12 cellular contexts compared by ENCODE assay signal in genomic region chr4:190107766-190108485, GRCh38. TPM values are rescaled to one million over a fixed set of nuclear protein-coding genes. Genes with fewer than 3 reads are reported as not detected.
A peak's percentile ranks its signal among the peaks of the same experiment; 100 is the strongest.
DNase-seq lines count a peak whose midpoint lies in the region; ATAC-seq and TF ChIP-seq lines count a peak whose summit lies in the region.
"Not testable (repeated sequence)": the region's sequence is repeated elsewhere in the genome, so short reads cannot be mapped to it uniquely, and the experiment has no call there.
"Had no signal": no experiment of that assay in that cellular context is flagged by ENCODE, and none has a peak within 500 bp of the region (broad histone marks: within the 10 kb centered on the region; RNA-seq: fewer than 3 reads in every experiment).

No MANE protein-coding gene starts in this region.

- not testable (repeated sequence) for H2AK5ac ChIP-seq in H9 (ENCODE audit: insufficient read length, low read length)

- H2BK5ac ChIP-seq in H9 (ENCODE audit: insufficient read length, low read length): not testable (repeated sequence)

- TF ChIP-seq EP300 in sigmoid colon (IDR thresholded peaks at IDR 0.05): not testable (repeated sequence)

- H3K9me3 ChIP-seq in H9 (ENCODE audit: control insufficient read depth, low read depth, low read length) (peaks cover 73% of the 10 kb centered on the region), mammary epithelial cell (replicated peaks; ENCODE audit: insufficient read depth, low read length) (peaks cover 45% of the 10 kb centered on the region)
- not testable (repeated sequence) for H3K9me3 ChIP-seq in sigmoid colon, testis

- H3K4me1 ChIP-seq in H9 (ENCODE audit: insufficient read depth, low read length); mammary epithelial cell (ENCODE audit: insufficient read depth, low read length); sigmoid colon; testis: not testable (repeated sequence)

- H4K20me1 ChIP-seq in H9 (ENCODE audit: control insufficient read depth, insufficient read depth, insufficient read length); mammary epithelial cell (ENCODE audit: insufficient read depth, low read length): not testable (repeated sequence)

- DNase-seq in H9: peak; percentile 15
- DNase-seq in SK-N-DZ (ENCODE audit: low spot score): peak; percentile 29
- peak; percentile 5 for DNase-seq in mammary epithelial cell
- peak; percentile 4 for DNase-seq in medulla oblongata (ENCODE audit: extremely low spot score)
- peak; percentile 59 for DNase-seq in sigmoid colon
- DNase-seq in testis: peak; percentile 13

- H3K23ac ChIP-seq in H9 (ENCODE audit: insufficient read length, low read depth, low read length): not testable (repeated sequence)

- not testable (repeated sequence) for H4K5ac ChIP-seq in H9 (ENCODE audit: insufficient read length, low read depth, low read length)

- H3K4me3 Mint-ChIP-seq in H9: not testable (repeated sequence)

- H3K23me2 ChIP-seq in H9 (ENCODE audit: insufficient read length, low read depth, low read length, poor library complexity, severe bottlenecking): not testable (repeated sequence)

- H3K27ac ChIP-seq in H9 (ENCODE audit: insufficient read length, low read depth, low read length); mammary epithelial cell (ENCODE audit: insufficient read depth, low read depth, low read length); sigmoid colon; testis: not testable (repeated sequence)

- not testable (repeated sequence) for TF ChIP-seq POLR2A in sigmoid colon (IDR thresholded peaks at IDR 0.05); testis (IDR thresholded peaks at IDR 0.05)

- H3K79me1 ChIP-seq in H9 (ENCODE audit: insufficient read depth, low read depth, low read length, poor library complexity, severe bottlenecking): not testable (repeated sequence)

- H3K4ac ChIP-seq in H9 (ENCODE audit: low read depth, low read length): not testable (repeated sequence)

- in situ Hi-C loops in mammary epithelial cell (cut with MboI; ENCODE audit: low sequenced_read_pairs in 2 of 2): not testable (repeated sequence)

- H3K9ac ChIP-seq in H9 (ENCODE audit: extremely low read depth, insufficient read length, low read length); mammary epithelial cell (ENCODE audit: insufficient read depth, low read length): not testable (repeated sequence)

- not testable (repeated sequence) for H3K79me2 ChIP-seq in H9 (ENCODE audit: insufficient read depth, low read length); mammary epithelial cell (ENCODE audit: insufficient read depth, low read length)

- not testable (repeated sequence) for H3K4me2 ChIP-seq in H9 (ENCODE audit: insufficient read depth, insufficient read length, low read length); mammary epithelial cell (ENCODE audit: insufficient read depth, low read depth, low read length)

- not testable (repeated sequence) for H3T11ph ChIP-seq in H9 (ENCODE audit: low read length)

- not testable (repeated sequence) for H3K27me3 Mint-ChIP-seq in H9 (ENCODE audit: low read depth)

- not testable (repeated sequence) for H4K8ac ChIP-seq in H9 (replicated peaks; ENCODE audit: insufficient read length, low read depth, low read length)

- ATAC-seq in esophagus mucosa: peak; percentile 53

- H2BK15ac ChIP-seq in H9 (ENCODE audit: low read depth, low read length): not testable (repeated sequence)

- H3K4me3 ChIP-seq in mammary epithelial cell (replicated peaks in 1 of 3; ENCODE audit: insufficient read depth in 1 of 3, low read depth in 2 of 3, low read length in 3 of 3); sigmoid colon; testis: not testable (repeated sequence)

- H3K27me3 ChIP-seq in H9 (ENCODE audit: insufficient read depth, low read length); mammary epithelial cell (ENCODE audit: insufficient read depth, low read length); testis: not testable (repeated sequence)
- H3K27me3 ChIP-seq in sigmoid colon: peaks cover 0 to 15% (median 3%) of the 10 kb centered on the region in 3 donors

- CTCF ChIA-PET in mammary epithelial cell (lab: Charles Lee; ENCODE audit: low non-redundant PET): not testable (repeated sequence)

- H3K56ac ChIP-seq in H9 (ENCODE audit: insufficient read length, low read depth, low read length): not testable (repeated sequence)

- intact Hi-C loops in mammary epithelial cell (cut with micrococcal nuclease); sigmoid colon (cut with DNase I); testis (cut with DNase I; ENCODE audit: low total_unique reads): not testable (repeated sequence)

- not testable (repeated sequence) for H3K4me1 Mint-ChIP-seq in H9

- not testable (repeated sequence) for H3K14ac ChIP-seq in H9 (ENCODE audit: insufficient read depth, low read length)

- not testable (repeated sequence) for H2BK12ac ChIP-seq in H9 (ENCODE audit: insufficient read length, low read depth, low read length)

- H2AFZ ChIP-seq in H9 (ENCODE audit: low read length); mammary epithelial cell (ENCODE audit: low read depth, low read length): not testable (repeated sequence)

- dilution Hi-C loops in mammary epithelial cell (cut with HindIII; ENCODE audit: low sequenced_read_pairs): not testable (repeated sequence)

- not testable (repeated sequence) for H3K36me3 Mint-ChIP-seq in H9 (ENCODE audit: insufficient read depth in 1 of 3, low read depth in 3 of 3)

- not testable (repeated sequence) for H2BK120ac ChIP-seq in H9 (ENCODE audit: low read depth, low read length, poor library complexity, severe bottlenecking)

- BruUV-seq in mammary epithelial cell (replicated peaks; lab: Mats Ljungman, UMichigan): not testable (repeated sequence)

- TF ChIP-seq CTCF in H9 (conservative IDR thresholded peaks at IDR 0.05); mammary epithelial cell (conservative IDR thresholded peaks at IDR 0.05 in 1 of 2, IDR thresholded peaks at IDR 0.05 in 1 of 2; ENCODE audit: extremely low read depth in 1 of 2, insufficient read depth in 1 of 2, low read depth in 1 of 2, low read length in 2 of 2); sigmoid colon (IDR thresholded peaks at IDR 0.05); testis (IDR thresholded peaks at IDR 0.05): not testable (repeated sequence)

- H4K91ac ChIP-seq in H9 (ENCODE audit: insufficient read length, low read depth, low read length): not testable (repeated sequence)

- no CpG with 5 or more reads among the region's 2 CpGs for WGBS in H9 (ENCODE audit: extremely low coverage, insufficient read length, low lambda C conversion rate)
- WGBS in mammary epithelial cell (ENCODE audit: low coverage, missing lambda C conversion rate): 37% methylated on average over 2 of the region's 2 CpGs
- 37 to 47% methylated on average over 2 of the region's 2 CpGs for WGBS in sigmoid colon, 2 donors
- WGBS in testis, 2 donors: 36 to 53% methylated on average over 2 of the region's 2 CpGs

- H3K9me3 Mint-ChIP-seq in H9: not testable (repeated sequence)

- H3K27ac Mint-ChIP-seq in H9: not testable (repeated sequence)

- not testable (repeated sequence) for H2BK20ac ChIP-seq in H9 (ENCODE audit: low read depth, low read length, poor library complexity, severe bottlenecking)

- H3K36me3 ChIP-seq in mammary epithelial cell (ENCODE audit: insufficient read depth, low read length); sigmoid colon; testis (ENCODE audit: low read depth, missing control alignments): not testable (repeated sequence)

- not testable (repeated sequence) for H3K18ac ChIP-seq in H9 (ENCODE audit: insufficient read length, low read depth, low read length)

RNA-seq across cellular contexts. Expression of gene DBET, which starts 43.6 kb away (rescaled TPM):
- total RNA-seq in H9 (2021): not detected in 2 replicates
- not detected in 2 replicates for polyA plus RNA-seq in SK-N-DZ (2014; cell fraction: cytosol; rRNA removed)
- polyA plus RNA-seq in SK-N-DZ (2014; cell fraction: nucleus; rRNA removed): not detected in 2 replicates
- under 1 TPM; under 0.01 to 0.99 TPM for total RNA-seq in mammary epithelial cell
- not detected for polyA plus RNA-seq in mammary epithelial cell
- polyA minus RNA-seq in mammary epithelial cell: not detected
- total RNA-seq in esophagus mucosa: not detected
- total RNA-seq in sigmoid colon: not detected
- not detected for polyA plus RNA-seq in sigmoid colon
- total RNA-seq in testis: not detected
- not detected for polyA plus RNA-seq in testis (ENCODE audit: insufficient read depth, low read depth, low replicate concordance)
- total RNA-seq: Calu3; CD4-positive, alpha-beta T cell; H4; PC-9 had no signal
- polyA plus RNA-seq: AG04450 had no signal

Comparison
In these comparisons a context has a peak if more than half of its experiments do, and no peak if none do; other contexts are left out.
1. DNase-seq: peak in every context shown above with its lines; median percentile 59 in sigmoid colon; 29 in SK-N-DZ; 15 in H9; 13 in testis; 5 in mammary epithelial cell; 4 in medulla oblongata.